ENCODE assay signal across 25 cellular contexts in the genomic region with DNA sequence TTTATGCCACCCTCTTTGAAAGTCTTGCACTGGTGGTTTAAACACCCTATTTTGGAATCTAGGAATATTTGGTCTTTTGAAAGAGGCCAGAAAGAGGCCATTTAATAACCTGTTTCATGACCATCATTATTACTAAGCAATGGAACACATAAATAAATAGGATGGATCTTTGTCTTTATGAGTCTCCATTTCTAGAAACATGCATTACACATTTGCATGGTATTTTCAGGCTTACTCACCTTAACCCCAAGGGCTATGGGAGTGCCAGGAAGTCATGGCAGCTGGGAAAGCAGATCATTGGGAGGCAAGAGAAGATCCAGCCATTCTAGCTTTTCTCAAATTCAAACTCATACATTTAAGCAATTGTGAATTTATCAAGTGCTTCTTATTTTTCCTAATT.
DNase-seq lines count a peak whose midpoint lies in the region; ATAC-seq and TF ChIP-seq lines count a peak whose summit lies in the region.
"Had no signal": no experiment of that assay in that cellular context is flagged by ENCODE, and none has a peak within 500 bp of the region (broad histone marks: within the 10 kb centered on the region; RNA-seq: fewer than 3 reads in every experiment).

No MANE protein-coding gene starts in this region.

- no peak for ATAC-seq in Right ventricle myocardium superior (ENCODE audit: poor library complexity)
- ATAC-seq: activated CD4-positive, CD25-positive, alpha-beta regulatory T cell treated with anti-CD3 and anti-CD28 coated beads, Interleukin-2, amount 50 U/mL, for 24 hours; CD8-positive, alpha-beta T cell; lower lobe of right lung; sciatic nerve; stimulated activated naive CD8-positive, alpha-beta T cell treated with anti-CD3 and anti-CD28 coated beads, Interleukin-15, Interleukin-2, amounts not matched to agents 100 U/mL and 50 U/mL, for 24 hours; T-cell had no signal

- TF ChIP-seq CTCF in choroid plexus epithelial cell (conservative IDR thresholded peaks at IDR 0.05; ENCODE audit: low read depth, low read length) = no peak

- intact Hi-C loops in Right ventricle myocardium superior (cut with DNase I) = no loop called here

- H3K4me3 ChIP-seq in MG63 (no peak overlapping the region), choroid plexus epithelial cell (ENCODE audit: low read depth, low read length) (no peak overlapping the region)
- H3K4me3 ChIP-seq: lower lobe of right lung, SJSA1, tibial artery had no signal

- DNase-seq in EL (peak; percentile 66), MG63 (peak; percentile 56), choroid plexus epithelial cell (ENCODE audit: low read depth) (peak; percentile 17), kidney tubule cell (ENCODE audit: low spot score) (peak; percentile 64), SHP77 (lab: John Stamatoyannopoulos, UW) (no peak), GDM1 (lab: John Stamatoyannopoulos, UW) (no peak), Right ventricle myocardium superior (no peak)
- no peak for DNase-seq in NK-92 treated with Interleukin-12 subunit alpha and Interleukin-12 subunit beta, amount 100 ng/mL, for 24 hours (lab: John Stamatoyannopoulos, UW)
- DNase-seq: activated CD4-positive, alpha-beta memory T cell treated with anti-CD3 and anti-CD28 coated beads, Interleukin-2, amount 10 ng/mL, durations not matched to agents 7 days and 5 days; activated effector memory CD4-positive, alpha-beta T cell treated with Interleukin-2 at 50 U/mL for 16 hours; activated naive CD8-positive, alpha-beta T cell treated with anti-CD3 and anti-CD28 coated beads, Interleukin-2, amount 10 ng/mL, durations not matched to agents 7 days and 5 days; CD8-positive, alpha-beta T cell; effector CD8-positive, alpha-beta T cell; GOT3; islet precursor cell; Kasumi-1; lower lobe of right lung; NCI-H1417; OCI-M1; stimulated activated naive CD8-positive, alpha-beta T cell treated with anti-CD3 and anti-CD28 coated beads, Interleukin-15, Interleukin-2, amounts not matched to agents 100 U/mL and 50 U/mL, for 24 hours; T-cell; tibial artery had no signal

- H3K27me3 ChIP-seq in MG63 = no peaks in the 10 kb centered on the region; the same call in 1 of the 2 replicates
- H3K27me3 ChIP-seq: SJSA1, tibial artery had no signal

- H3K36me3 ChIP-seq in MG63 = no peaks in the 10 kb centered on the region
- H3K36me3 ChIP-seq: lower lobe of right lung, SJSA1, tibial artery had no signal

- H3K9me3 ChIP-seq in MG63 = no peaks in the 10 kb centered on the region
- H3K9me3 ChIP-seq: SJSA1 had no signal

Comparison
In these comparisons a context has a peak if more than half of its experiments do, and no peak if none do; other contexts are left out.
1. DNase-seq: peak in EL (single experiment), MG63 (single experiment), choroid plexus epithelial cell (single experiment) and kidney tubule cell (single experiment); none in SHP77 (0 of 2), NK-92 treated with Interleukin-12 subunit alpha and Interleukin-12 subunit beta, amount 100 ng/mL, for 24 hours (single experiment), GDM1 (single experiment) and Right ventricle myocardium superior (single experiment).